ENCODE assay signal across 8 cellular contexts in genomic region chr22:22928666-22929380, GRCh38. TPM values are rescaled to one million over a fixed set of nuclear protein-coding genes. Genes with fewer than 3 reads are reported as not detected.
A peak's percentile ranks its signal among the peaks of the same experiment; 100 is the strongest.
DNase-seq lines count a peak whose midpoint lies in the region; ATAC-seq and TF ChIP-seq lines count a peak whose summit lies in the region.

No MANE protein-coding gene starts in this region.

- H3K36me3 ChIP-seq in CD8-positive, alpha-beta T cell (ENCODE audit: insufficient read depth, low read length): no peaks in the 10 kb centered on the region
- H3K36me3 ChIP-seq in fibroblast of lung (ENCODE audit: control insufficient read depth, insufficient read depth, low read length): no peaks in the 10 kb centered on the region

- intact Hi-C loops in CD8-positive, alpha-beta T cell (cut with DNase I, micrococcal nuclease): no loop called here

- no peaks in the 10 kb centered on the region for H3K36me3 Mint-ChIP-seq in CD8-positive, alpha-beta T cell
- no peaks in the 10 kb centered on the region for H3K36me3 Mint-ChIP-seq in stimulated activated effector memory CD8-positive, alpha-beta T cell treated with anti-CD3 and anti-CD28 coated beads, Interleukin-12 subunit alpha, Interleukin-12 subunit beta, amount 100 ng/mL, for 72 hours

- H3K27ac Mint-ChIP-seq in CD8-positive, alpha-beta T cell: no peak overlapping the region
- peak overlapping the region; percentile 81 for H3K27ac Mint-ChIP-seq in stimulated activated effector memory CD8-positive, alpha-beta T cell treated with anti-CD3 and anti-CD28 coated beads, Interleukin-12 subunit alpha, Interleukin-12 subunit beta, amount 100 ng/mL, for 72 hours

- peaks cover 11% of the 10 kb centered on the region for H3K4me1 ChIP-seq in CD8-positive, alpha-beta T cell (ENCODE audit: insufficient read depth, low read length)
- H3K4me1 ChIP-seq in fibroblast of lung (ENCODE audit: control insufficient read depth, extremely low read depth, insufficient read depth, low read length): no peaks in the 10 kb centered on the region

- ATAC-seq in CD8-positive, alpha-beta T cell: peak; percentile 89
- peak; percentile 80 for ATAC-seq in HG03108 (IDR thresholded peaks at IDR 0.05; ENCODE audit: unreplicated experiment)
- ATAC-seq in stimulated activated effector memory CD8-positive, alpha-beta T cell treated with anti-CD3 and anti-CD28 coated beads, Interleukin-12 subunit alpha, Interleukin-12 subunit beta, amount 100 ng/mL, for 72 hours: peak; percentile 92

- no peak overlapping the region for H3K27ac ChIP-seq in CD8-positive, alpha-beta T cell (ENCODE audit: low read depth, low read length)
- no peak overlapping the region for H3K27ac ChIP-seq in fibroblast of lung (ENCODE audit: insufficient read depth, low read length)

- H3K79me2 ChIP-seq in fibroblast of lung (ENCODE audit: control insufficient read depth, insufficient read depth, low read length): no peaks in the 10 kb centered on the region

- H3K4me2 ChIP-seq in fibroblast of lung (ENCODE audit: extremely low read depth, insufficient read depth, low read length): no peak overlapping the region

- CTCF ChIA-PET in CD8-positive, alpha-beta T cell (lab: Charles Lee): interaction anchor here (1.0 to 5.8 kb wide), 2 partner anchors 27 to 79 kb away, joined by 3 to 29 read pairs; no protein-coding TSS in a partner anchor

- POLR2A ChIA-PET in CD8-positive, alpha-beta T cell (lab: Charles Lee): no interaction called here

- H4K20me1 ChIP-seq in fibroblast of lung (ENCODE audit: control insufficient read depth, extremely low read depth, insufficient read depth, low read length): no peaks in the 10 kb centered on the region

- H3K4me3 Mint-ChIP-seq in CD8-positive, alpha-beta T cell: no peak overlapping the region
- H3K4me3 Mint-ChIP-seq in stimulated activated effector memory CD8-positive, alpha-beta T cell treated with anti-CD3 and anti-CD28 coated beads, Interleukin-12 subunit alpha, Interleukin-12 subunit beta, amount 100 ng/mL, for 72 hours: peak overlapping the region; percentile 13

- no peak overlapping the region for H2AFZ ChIP-seq in fibroblast of lung (ENCODE audit: low read length)

- no peak overlapping the region for H3K9ac ChIP-seq in fibroblast of lung (ENCODE audit: insufficient read depth, low read length)

- no peaks in the 10 kb centered on the region for H3K27me3 ChIP-seq in CD8-positive, alpha-beta T cell (ENCODE audit: insufficient read depth, low read length)
- no peaks in the 10 kb centered on the region for H3K27me3 ChIP-seq in fibroblast of lung (ENCODE audit: control insufficient read depth, insufficient read depth, low read length)

- H3K4me1 Mint-ChIP-seq in CD8-positive, alpha-beta T cell (ENCODE audit: low read depth): peaks cover 11% of the 10 kb centered on the region
- H3K4me1 Mint-ChIP-seq in stimulated activated effector memory CD8-positive, alpha-beta T cell treated with anti-CD3 and anti-CD28 coated beads, Interleukin-12 subunit alpha, Interleukin-12 subunit beta, amount 100 ng/mL, for 72 hours: peaks cover 47% of the 10 kb centered on the region

- H3K27me3 Mint-ChIP-seq in CD8-positive, alpha-beta T cell (ENCODE audit: low read depth): no peaks in the 10 kb centered on the region

- DNase-seq in CD8-positive, alpha-beta T cell: peak in 6 of 7 experiments; percentile 15 to 60 (median 29)
- DNase-seq in GM19238 (ENCODE audit: insufficient read length, low spot score) (peak; percentile 76), SKM-1 treated with dmso at 0.1 percent for 144 hours (lab: John Stamatoyannopoulos, UW; ENCODE audit: unreplicated experiment) (peak; percentile 96), fibroblast of lung (ENCODE audit: low read depth in 2 of 2) (peak; percentile 27 to 30), GF-D8 (lab: John Stamatoyannopoulos, UW) (no peak), NCI-H774 (lab: John Stamatoyannopoulos, UW) (no peak)
- peak; percentile 22 to 62 for DNase-seq in stimulated activated effector memory CD8-positive, alpha-beta T cell treated with anti-CD3 and anti-CD28 coated beads, Interleukin-12 subunit alpha, Interleukin-12 subunit beta, amount 100 ng/mL, for 72 hours (ENCODE audit: low spot score in 2 of 2)

- no peaks in the 10 kb centered on the region for H3K9me3 Mint-ChIP-seq in CD8-positive, alpha-beta T cell
- no peaks in the 10 kb centered on the region for H3K9me3 Mint-ChIP-seq in stimulated activated effector memory CD8-positive, alpha-beta T cell treated with anti-CD3 and anti-CD28 coated beads, Interleukin-12 subunit alpha, Interleukin-12 subunit beta, amount 100 ng/mL, for 72 hours

- no peak for TF ChIP-seq CTCF in CD8-positive, alpha-beta T cell (IDR thresholded peaks at IDR 0.05)
- TF ChIP-seq CTCF in fibroblast of lung (conservative IDR thresholded peaks at IDR 0.05 in 1 of 2, IDR thresholded peaks at IDR 0.05 in 1 of 2; ENCODE audit: low read depth in 1 of 2, low read length in 2 of 2): no peak

- H3K9me3 ChIP-seq in CD8-positive, alpha-beta T cell (ENCODE audit: low read length): no peaks in the 10 kb centered on the region
- no peaks in the 10 kb centered on the region for H3K9me3 ChIP-seq in fibroblast of lung (ENCODE audit: control insufficient read depth, insufficient read depth, low read depth, low read length)

- H3K4me3 ChIP-seq in CD8-positive, alpha-beta T cell (ENCODE audit: low read depth, low read length): no peak overlapping the region
- no peak overlapping the region for H3K4me3 ChIP-seq in fibroblast of lung (replicated peaks in 1 of 4; ENCODE audit: control extremely low read depth in 1 of 4, insufficient read depth in 1 of 4, low read depth in 3 of 4, low read length in 4 of 4)

RNA-seq across cellular contexts. Expression of gene IGLL5, which starts 41.2 kb away (rescaled TPM):
- total RNA-seq in CD8-positive, alpha-beta T cell: 1 to 10 TPM in 1 of 2 experiments, not detected in 1; 1.5 TPM
- not detected in 2 replicates for total RNA-seq in fibroblast of lung
- not detected in 2 replicates for polyA plus RNA-seq in fibroblast of lung
- not detected in 2 replicates for polyA plus RNA-seq in fibroblast of lung (2012)
- polyA minus RNA-seq in fibroblast of lung (ENCODE audit: low replicate concordance): not detected in 2 replicates

Comparison
In these comparisons a context has a peak if more than half of its experiments do, and no peak if none do; other contexts are left out.
1. DNase-seq: peak in CD8-positive, alpha-beta T cell (6 of 7), GM19238 (single experiment), SKM-1 treated with dmso at 0.1 percent for 144 hours (single experiment), fibroblast of lung (2 of 2) and stimulated activated effector memory CD8-positive, alpha-beta T cell treated with anti-CD3 and anti-CD28 coated beads, Interleukin-12 subunit alpha, Interleukin-12 subunit beta, amount 100 ng/mL, for 72 hours (2 of 2); none in GF-D8 (single experiment) and NCI-H774 (single experiment).
2. Peak in every context shown above with its lines, with median percentiles within 50 percentile points of each other: ATAC-seq.